ENCODE assay signal across 8 cellular contexts in genomic region chr17:44911133-44912001, GRCh38.
A peak's percentile ranks its signal among the peaks of the same experiment; 100 is the strongest.
DNase-seq lines count a peak whose midpoint lies in the region; ATAC-seq lines count a peak whose summit lies in the region.

No MANE protein-coding gene starts in this region.

- in situ Hi-C loops in KBM-7 (cut with MboI; ENCODE audit: low pct_unique_long_range_greater_than_20kb, low sequenced_read_pairs) = loop anchor here (25.0 kb wide), 2 partner anchors 101 to 201 kb away; no protein-coding TSS in a partner anchor

- DNase-seq in DMS79 (lab: John Stamatoyannopoulos, UW) = peak; percentile 12
- peak; percentile 63 for DNase-seq in KBM-7
- DNase-seq in activated CD4-positive, alpha-beta T cell treated with anti-CD3 and anti-CD28 coated beads for 48 hours = peak; percentile 67
- peak; percentile 36 for DNase-seq in effector CD4-positive, alpha-beta T cell
- DNase-seq in medulla oblongata (ENCODE audit: extremely low spot score) = peak; percentile 73
- peak; percentile 42 to 72 for DNase-seq in stimulated activated effector memory CD8-positive, alpha-beta T cell treated with anti-CD3 and anti-CD28 coated beads, Interleukin-12 subunit alpha, Interleukin-12 subunit beta, amount 100 ng/mL, for 72 hours (ENCODE audit: low spot score in 2 of 2)

- H3K36me3 Mint-ChIP-seq in stimulated activated effector memory CD8-positive, alpha-beta T cell treated with anti-CD3 and anti-CD28 coated beads, Interleukin-12 subunit alpha, Interleukin-12 subunit beta, amount 100 ng/mL, for 72 hours = no peaks in the 10 kb centered on the region

- H3K4me3 Mint-ChIP-seq in stimulated activated effector memory CD8-positive, alpha-beta T cell treated with anti-CD3 and anti-CD28 coated beads, Interleukin-12 subunit alpha, Interleukin-12 subunit beta, amount 100 ng/mL, for 72 hours = peak overlapping the region; percentile 48

- no peaks in the 10 kb centered on the region for H3K9me3 Mint-ChIP-seq in stimulated activated effector memory CD8-positive, alpha-beta T cell treated with anti-CD3 and anti-CD28 coated beads, Interleukin-12 subunit alpha, Interleukin-12 subunit beta, amount 100 ng/mL, for 72 hours

- H3K27ac Mint-ChIP-seq in stimulated activated effector memory CD8-positive, alpha-beta T cell treated with anti-CD3 and anti-CD28 coated beads, Interleukin-12 subunit alpha, Interleukin-12 subunit beta, amount 100 ng/mL, for 72 hours = no peak overlapping the region

- peak; percentile 84 for ATAC-seq in stimulated activated effector memory CD8-positive, alpha-beta T cell treated with anti-CD3 and anti-CD28 coated beads, Interleukin-12 subunit alpha, Interleukin-12 subunit beta, amount 100 ng/mL, for 72 hours
- no peak for ATAC-seq in GM21381 (IDR thresholded peaks at IDR 0.05; ENCODE audit: unreplicated experiment)
- ATAC-seq in HG03565 (IDR thresholded peaks at IDR 0.05; ENCODE audit: unreplicated experiment) = no peak

- H3K4me1 Mint-ChIP-seq in stimulated activated effector memory CD8-positive, alpha-beta T cell treated with anti-CD3 and anti-CD28 coated beads, Interleukin-12 subunit alpha, Interleukin-12 subunit beta, amount 100 ng/mL, for 72 hours = peaks cover 14% of the 10 kb centered on the region

Comparison
In these comparisons a context has a peak if more than half of its experiments do, and no peak if none do; other contexts are left out.
1. DNase-seq: peak in every context shown above with its lines; median percentile 73 in medulla oblongata; 67 in activated CD4-positive, alpha-beta T cell treated with anti-CD3 and anti-CD28 coated beads for 48 hours; 63 in KBM-7; 57 in stimulated activated effector memory CD8-positive, alpha-beta T cell treated with anti-CD3 and anti-CD28 coated beads, Interleukin-12 subunit alpha, Interleukin-12 subunit beta, amount 100 ng/mL, for 72 hours; 36 in effector CD4-positive, alpha-beta T cell; 12 in DMS79.